1 cellular context compared by ENCODE assay signal in genomic region chr4:2797188-2797544, GRCh38.
TF ChIP-seq lines count a peak whose summit lies in the region.

No MANE protein-coding gene starts in this region.

TF ChIP-seq in liver, 16 proteins besides CTCF, POLR2A, EP300 and RAD21 (continued from another document):
- peak in 1 of 2 donors; percentile 17 for TF ChIP-seq HNF4A (conservative IDR thresholded peaks at IDR 0.05)
